Comparison of ENCODE assay signal across 18 cellular contexts in genomic region chr6:101806241-101806640, GRCh38.
A peak's percentile ranks its signal among the peaks of the same experiment; 100 is the strongest.
DNase-seq lines count a peak whose midpoint lies in the region; ATAC-seq, FAIRE-seq and TF ChIP-seq lines count a peak whose summit lies in the region.
"Had no signal": no experiment of that assay in that cellular context is flagged by ENCODE, and none has a peak within 500 bp of the region (broad histone marks: within the 10 kb centered on the region; RNA-seq: fewer than 3 reads in every experiment).

No MANE protein-coding gene starts in this region.

- intact Hi-C loops in GM12878 (cut with micrococcal nuclease; ENCODE audit: unreplicated experiment): no loop called here
- intact Hi-C loops in CD4-positive, alpha-beta memory T cell (cut with micrococcal nuclease): no loop called here

- H4K20me1 ChIP-seq in GM12878 (ENCODE audit: control insufficient read depth, insufficient read depth): no peaks in the 10 kb centered on the region
- H4K20me1 ChIP-seq: BLaER1 treated with 17β-estradiol and CSF1 and Interleukin-3, amounts not matched to agents 10 nM and 100 nM had no signal

- no peak for TF ChIP-seq EP300 in GM12878 (IDR thresholded peaks at IDR 0.05; ENCODE audit: borderline replicate concordance in 1 of 2, control insufficient read depth in 1 of 2, low read depth in 2 of 2, low read length in 2 of 2)

- DNase-seq in COLO829 (ENCODE audit: low spot score): peak; percentile 54
- peak; percentile 96 for DNase-seq in LHCN-M2 (ENCODE audit: low read depth)
- no peak for DNase-seq in GM12878 (ENCODE audit: low read depth, low spot score)
- DNase-seq in kidney tubule cell (ENCODE audit: low spot score): peak; percentile 38
- DNase-seq in CD4-positive, alpha-beta memory T cell: no peak
- DNase-seq in LoVo (ENCODE audit: low spot score): no peak
- DNase-seq in D341Med (ENCODE audit: low spot score): no peak
- DNase-seq: activated CD4-positive, alpha-beta memory T cell treated with anti-CD3 and anti-CD28 coated beads for 36 hours; DND-41; effector memory CD4-positive, alpha-beta T cell; heart left ventricle; left ventricle myocardium inferior; natural killer cell; upper lobe of left lung had no signal

- no peaks in the 10 kb centered on the region for H3K36me3 Mint-ChIP-seq in CD4-positive, alpha-beta memory T cell
- H3K36me3 Mint-ChIP-seq: activated CD4-positive, alpha-beta memory T cell treated with anti-CD3 and anti-CD28 coated beads for 36 hours; natural killer cell had no signal

- H3K4me3 ChIP-seq in GM12878: no peak overlapping the region
- H3K4me3 ChIP-seq in CD4-positive, alpha-beta memory T cell (ENCODE audit: low read length in 2 of 2): no peak overlapping the region
- H3K4me3 ChIP-seq: ascending aorta; BLaER1 treated with 17β-estradiol and CSF1 and Interleukin-3, amounts not matched to agents 10 nM and 100 nM; heart left ventricle; left ventricle myocardium inferior; upper lobe of left lung had no signal

- no peak for TF ChIP-seq CTCF in GM12878 (IDR thresholded peaks at IDR 0.05 in 2 of 3, conservative IDR thresholded peaks at IDR 0.05 in 1 of 3; ENCODE audit: control insufficient read depth in 2 of 3, extremely low read depth in 1 of 3, insufficient read depth in 1 of 3, low read depth in 3 of 3, low read length in 3 of 3)

- FAIRE-seq in GM12878 (lab: Jason Lieb, UNC): no peak

- TF ChIP-seq RAD21 in GM12878 (IDR thresholded peaks at IDR 0.05; ENCODE audit: insufficient read depth, low read depth, low read length): no peak

- H2AFZ ChIP-seq in GM12878 (ENCODE audit: control insufficient read depth, low read depth, low read length): no peak overlapping the region

- no peaks in the 10 kb centered on the region for H3K9me3 ChIP-seq in GM12878 (replicated peaks; ENCODE audit: control insufficient read depth, insufficient read depth, low read length)
- no peaks in the 10 kb centered on the region for H3K9me3 ChIP-seq in CD4-positive, alpha-beta memory T cell (ENCODE audit: control insufficient read depth in 1 of 2, low read length in 2 of 2)
- H3K9me3 ChIP-seq: ascending aorta; BLaER1 treated with 17β-estradiol and CSF1 and Interleukin-3, amounts not matched to agents 10 nM and 100 nM; heart left ventricle; left ventricle myocardium inferior; upper lobe of left lung had no signal

- no peak overlapping the region for H3K27ac Mint-ChIP-seq in CD4-positive, alpha-beta memory T cell
- H3K27ac Mint-ChIP-seq: activated CD4-positive, alpha-beta memory T cell treated with anti-CD3 and anti-CD28 coated beads for 36 hours; activated T-helper 1 cell treated with anti-CD3 and anti-CD28 coated beads, Interleukin-12 subunit alpha, Interleukin-12 subunit beta, Interleukin-2, Interleukin-4 antibody, amounts not matched to agents 30 ng/mL and 10 ng/mL and 1 ng/mL, durations not matched to agents 14 hours and 24 hours and 36 hours; natural killer cell had no signal

- H3K4me2 ChIP-seq in GM12878 (ENCODE audit: control insufficient read depth, insufficient read depth): no peak overlapping the region
- H3K4me2 ChIP-seq: BLaER1 treated with 17β-estradiol and CSF1 and Interleukin-3, amounts not matched to agents 10 nM and 100 nM had no signal

- H3K4me3 Mint-ChIP-seq in CD4-positive, alpha-beta memory T cell: no peak overlapping the region
- H3K4me3 Mint-ChIP-seq: activated CD4-positive, alpha-beta memory T cell treated with anti-CD3 and anti-CD28 coated beads for 36 hours; activated T-helper 1 cell treated with anti-CD3 and anti-CD28 coated beads, Interleukin-12 subunit alpha, Interleukin-12 subunit beta, Interleukin-2, Interleukin-4 antibody, amounts not matched to agents 30 ng/mL and 10 ng/mL and 1 ng/mL, durations not matched to agents 14 hours and 24 hours and 36 hours; natural killer cell had no signal

- ATAC-seq in GM12878 (no peak), HG02571 (IDR thresholded peaks at IDR 0.05; ENCODE audit: unreplicated experiment) (no peak)
- ATAC-seq: heart left ventricle, natural killer cell had no signal

- CTCF ChIA-PET in GM12878 (lab: Yijun Ruan, JAX): no interaction called here
- CTCF ChIA-PET in CD4-positive, alpha-beta memory T cell (lab: Charles Lee; ENCODE audit: partially characterized antibody): no interaction called here

- no peak overlapping the region for H3K27ac ChIP-seq in GM12878 (ENCODE audit: control insufficient read depth, insufficient read depth)
- H3K27ac ChIP-seq in CD4-positive, alpha-beta memory T cell (ENCODE audit: low read depth, low read length): no peak overlapping the region
- H3K27ac ChIP-seq: ascending aorta; BLaER1 treated with 17β-estradiol and CSF1 and Interleukin-3, amounts not matched to agents 10 nM and 100 nM; heart left ventricle; left ventricle myocardium inferior; upper lobe of left lung had no signal

- SMC1A ChIA-PET in GM12878 (lab: Charles Lee; ENCODE audit: uncharacterized antibody, unreplicated experiment): no interaction called here

- peaks cover 0 to 4% (median under 1%) of the 10 kb centered on the region in 8 donors for H3K9me3 Mint-ChIP-seq in CD4-positive, alpha-beta memory T cell
- H3K9me3 Mint-ChIP-seq: activated T-helper 1 cell treated with anti-CD3 and anti-CD28 coated beads, Interleukin-12 subunit alpha, Interleukin-12 subunit beta, Interleukin-2, Interleukin-4 antibody, amounts not matched to agents 30 ng/mL and 10 ng/mL and 1 ng/mL, durations not matched to agents 14 hours and 24 hours and 36 hours had no signal

- RAD21 ChIA-PET in GM12878 (lab: Charles Lee; ENCODE audit: unreplicated experiment): no interaction called here

- 0% methylated on average over 1 of the region's 1 CpG for WGBS in GM12878 (ENCODE audit: insufficient coverage, insufficient replicate concordance, low lambda C conversion rate, missing lambda C conversion rate)

- POLR2A ChIA-PET in GM12878 (lab: Charles Lee): no interaction called here
- POLR2A ChIA-PET in CD4-positive, alpha-beta memory T cell (lab: Charles Lee; ENCODE audit: partially characterized antibody): no interaction called here

- H3K4me1 ChIP-seq in GM12878 (ENCODE audit: control insufficient read depth, insufficient read depth, low read length): no peaks in the 10 kb centered on the region
- H3K4me1 ChIP-seq in CD4-positive, alpha-beta memory T cell (ENCODE audit: insufficient read depth, low read length): no peaks in the 10 kb centered on the region
- H3K4me1 ChIP-seq: ascending aorta; BLaER1 treated with 17β-estradiol and CSF1 and Interleukin-3, amounts not matched to agents 10 nM and 100 nM; heart left ventricle; left ventricle myocardium inferior; upper lobe of left lung had no signal

- no TSS peak for BruUV-seq in GM12878 (replicated peaks; lab: Mats Ljungman, UMichigan)

- no peaks in the 10 kb centered on the region for H3K4me1 Mint-ChIP-seq in CD4-positive, alpha-beta memory T cell
- H3K4me1 Mint-ChIP-seq: natural killer cell had no signal

- H3K9ac ChIP-seq in GM12878 (ENCODE audit: control insufficient read depth, insufficient read depth, low read length): no peak overlapping the region
- H3K9ac ChIP-seq: BLaER1 treated with 17β-estradiol and CSF1 and Interleukin-3, amounts not matched to agents 10 nM and 100 nM had no signal

- no peaks in the 10 kb centered on the region for H3K79me2 ChIP-seq in GM12878 (ENCODE audit: control insufficient read depth, insufficient read depth, low read length)

- TF ChIP-seq POLR2A in GM12878 (IDR thresholded peaks at IDR 0.05; ENCODE audit: low read depth, low read length): no peak

- no peaks in the 10 kb centered on the region for H3K27me3 Mint-ChIP-seq in CD4-positive, alpha-beta memory T cell
- H3K27me3 Mint-ChIP-seq: activated CD4-positive, alpha-beta memory T cell treated with anti-CD3 and anti-CD28 coated beads for 36 hours had no signal

- no peaks in the 10 kb centered on the region for H3K36me3 ChIP-seq in GM12878 (ENCODE audit: control insufficient read depth in 2 of 2, insufficient read depth in 2 of 2, low read length in 1 of 2)
- no peaks in the 10 kb centered on the region for H3K36me3 ChIP-seq in CD4-positive, alpha-beta memory T cell (ENCODE audit: insufficient read depth, low read length)
- H3K36me3 ChIP-seq: ascending aorta; BLaER1 treated with 17β-estradiol and CSF1 and Interleukin-3, amounts not matched to agents 10 nM and 100 nM; heart left ventricle; left ventricle myocardium inferior; upper lobe of left lung had no signal

- in situ Hi-C loops in GM12878 (cut with MboI): no loop called here

- H3K27me3 ChIP-seq in GM12878 (replicated peaks in 1 of 2; ENCODE audit: control insufficient read depth in 2 of 2, insufficient read depth in 2 of 2, low read length in 1 of 2): no peaks in the 10 kb centered on the region
- H3K27me3 ChIP-seq in CD4-positive, alpha-beta memory T cell (ENCODE audit: insufficient read depth, low read length): no peaks in the 10 kb centered on the region
- H3K27me3 ChIP-seq: ascending aorta; BLaER1 treated with 17β-estradiol and CSF1 and Interleukin-3, amounts not matched to agents 10 nM and 100 nM; heart left ventricle; upper lobe of left lung had no signal

TF ChIP-seq in GM12878, 131 proteins besides CTCF, POLR2A, EP300 and RAD21 (continues in another document):
- no peak for TF ChIP-seq SUPT20H (IDR thresholded peaks at IDR 0.05; ENCODE audit: borderline replicate concordance, control insufficient read depth, low read depth, low read length)
- no peak for TF ChIP-seq ZNF592 (IDR thresholded peaks at IDR 0.05)

Comparison
In these comparisons a context has a peak if more than half of its experiments do, and no peak if none do; other contexts are left out.
1. DNase-seq: peak in COLO829 (single experiment), LHCN-M2 (single experiment) and kidney tubule cell (single experiment); none in GM12878 (single experiment), CD4-positive, alpha-beta memory T cell (0 of 5), LoVo (single experiment) and D341Med (single experiment).